Comparison of ENCODE assay signal across 7 cellular contexts in the genomic region with DNA sequence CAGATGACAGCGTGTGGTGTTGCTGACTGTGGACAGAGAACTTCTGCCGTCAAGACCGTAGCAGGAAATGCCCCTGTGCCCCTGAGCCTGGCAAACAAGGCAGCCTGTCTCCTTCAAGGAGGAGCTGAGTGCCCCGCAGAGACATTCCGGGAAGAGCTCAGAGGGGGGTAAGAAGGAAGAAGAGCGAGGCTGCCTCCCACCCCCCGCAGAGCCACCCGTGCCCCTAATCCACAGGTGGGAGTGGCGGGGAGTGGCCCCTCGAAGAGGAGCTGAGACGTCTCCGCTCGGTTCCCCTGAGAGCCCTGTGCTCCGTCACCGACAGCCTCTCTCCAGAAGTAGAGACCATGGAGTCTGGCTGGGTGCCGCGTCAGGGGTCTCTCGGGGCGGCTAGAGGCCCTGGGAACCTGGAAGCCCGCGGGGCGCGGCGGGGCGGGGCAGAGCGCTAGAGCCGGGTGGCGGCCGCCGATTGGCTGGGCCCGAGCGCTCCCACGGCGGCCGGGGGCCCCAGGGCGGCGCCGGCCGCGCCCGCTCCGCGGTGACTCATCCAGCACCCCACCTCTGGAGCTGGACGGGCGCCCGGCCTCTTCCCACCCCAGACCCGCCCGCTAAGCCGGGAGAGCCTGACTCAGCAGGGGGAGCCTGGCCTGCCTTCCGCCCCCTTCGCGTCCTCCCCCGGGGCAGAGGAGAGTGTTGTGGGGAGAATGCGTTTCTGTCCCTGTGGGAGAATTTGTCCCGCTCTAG. TPM values are rescaled to one million over a fixed set of nuclear protein-coding genes. Genes with fewer than 3 reads are reported as not detected.
DNase-seq lines count a peak whose midpoint lies in the region; ATAC-seq and TF ChIP-seq lines count a peak whose summit lies in the region.

No MANE protein-coding gene starts in this region.

- H3K27ac ChIP-seq in endodermal cell (ENCODE audit: low read depth, low read length) (no peak overlapping the region), mesodermal cell (ENCODE audit: low read depth, low read length, severe bottlenecking) (peak overlapping the region; percentile 81)

- H3K4me3 ChIP-seq in endodermal cell (ENCODE audit: low read length) (peak overlapping the region; percentile 68), mesodermal cell (ENCODE audit: extremely low read depth, insufficient read depth, low read length, poor library complexity, severe bottlenecking) (peak overlapping the region; percentile 21)

- no peak for TF ChIP-seq CTCF in endodermal cell (conservative IDR thresholded peaks at IDR 0.05)

- peak overlapping the region; percentile 79 for H3K27ac Mint-ChIP-seq in activated CD8-positive, alpha-beta T cell treated with anti-CD3 and anti-CD28 coated beads, Interleukin-2, amount 10 ng/mL, durations not matched to agents 7 days and 5 days
- H3K27ac Mint-ChIP-seq in endodermal cell: peak overlapping the region; percentile 90

- CTCF ChIA-PET in activated CD8-positive, alpha-beta T cell treated with anti-CD3 and anti-CD28 coated beads, Interleukin-2, amount 10 ng/mL, durations not matched to agents 7 days and 5 days (lab: Charles Lee): interaction anchor here (0.6 to 21.6 kb wide), 13 partner anchors 11 to 717 kb away, joined by 3 to 736 read pairs (median 4); a partner anchor contains a TSS

- no peaks in the 10 kb centered on the region for H3K9me3 Mint-ChIP-seq in activated CD8-positive, alpha-beta T cell treated with anti-CD3 and anti-CD28 coated beads, Interleukin-2, amount 10 ng/mL, durations not matched to agents 7 days and 5 days (ENCODE audit: insufficient read depth)
- H3K9me3 Mint-ChIP-seq in endodermal cell: no peaks in the 10 kb centered on the region

- peaks cover 23% of the 10 kb centered on the region for H3K27me3 ChIP-seq in endodermal cell (ENCODE audit: control insufficient read depth, insufficient read depth, low read length, poor library complexity, severe bottlenecking)

- no peaks in the 10 kb centered on the region for H3K36me3 Mint-ChIP-seq in activated CD8-positive, alpha-beta T cell treated with anti-CD3 and anti-CD28 coated beads, Interleukin-2, amount 10 ng/mL, durations not matched to agents 7 days and 5 days (ENCODE audit: low read depth)
- no peaks in the 10 kb centered on the region for H3K36me3 Mint-ChIP-seq in endodermal cell (ENCODE audit: low read depth)

- ATAC-seq in GM21390 (IDR thresholded peaks at IDR 0.05; ENCODE audit: unreplicated experiment): peak; percentile 51
- ATAC-seq in activated CD8-positive, alpha-beta T cell treated with anti-CD3 and anti-CD28 coated beads, Interleukin-2, amount 10 ng/mL, durations not matched to agents 7 days and 5 days: peak; percentile 88

- WGBS in endodermal cell (ENCODE audit: insufficient coverage in 1 of 2, insufficient read length in 1 of 2), 2 experiments: 14 to 15% methylated on average over 19 to 55 of the region's 55 CpGs
- WGBS in mesodermal cell (ENCODE audit: insufficient coverage in 2 of 2), 2 experiments: 6 to 11% methylated on average over 26 to 44 of the region's 55 CpGs

- peak overlapping the region; percentile 69 for H3K4me3 Mint-ChIP-seq in activated CD8-positive, alpha-beta T cell treated with anti-CD3 and anti-CD28 coated beads, Interleukin-2, amount 10 ng/mL, durations not matched to agents 7 days and 5 days
- H3K4me3 Mint-ChIP-seq in endodermal cell: peak overlapping the region; percentile 57

- H3K9me3 ChIP-seq in endodermal cell (ENCODE audit: control insufficient read depth, low read length) (no peaks in the 10 kb centered on the region), mesodermal cell (ENCODE audit: control insufficient read depth, low read length) (no peaks in the 10 kb centered on the region)

- H3K4me1 ChIP-seq in endodermal cell (ENCODE audit: control insufficient read depth, insufficient read depth, low read length) (no peaks in the 10 kb centered on the region), mesodermal cell (ENCODE audit: control insufficient read depth, insufficient read depth, low read length, poor library complexity, severe bottlenecking) (peaks cover 46% of the 10 kb centered on the region)

- DNase-seq in NCI-H2081 treated with DMSO at 0.1 percent for 48 hours (lab: John Stamatoyannopoulos, UW) (peak; percentile 28), endodermal cell (peak; percentile 90), NCI-H187 (lab: John Stamatoyannopoulos, UW) (no peak)
- peak; percentile 61 for DNase-seq in activated CD8-positive, alpha-beta T cell treated with anti-CD3 and anti-CD28 coated beads, Interleukin-2, amount 10 ng/mL, durations not matched to agents 7 days and 5 days
- DNase-seq in stimulated activated CD8-positive, alpha-beta memory T cell treated with anti-CD3 and anti-CD28 coated beads, Interleukin-4, amount 100 ng/mL, for 48 hours: peak; percentile 70

- no peaks in the 10 kb centered on the region for H3K36me3 ChIP-seq in endodermal cell (ENCODE audit: control insufficient read depth, insufficient read depth, low read length)
- H3K36me3 ChIP-seq in mesodermal cell (ENCODE audit: control insufficient read depth, insufficient read depth, low read length): no peaks in the 10 kb centered on the region

- peak overlapping the region; percentile 38 for H3K9ac ChIP-seq in endodermal cell (ENCODE audit: extremely low read depth, low read length, poor library complexity, severe bottlenecking)

- POLR2A ChIA-PET in activated CD8-positive, alpha-beta T cell treated with anti-CD3 and anti-CD28 coated beads, Interleukin-2, amount 10 ng/mL, durations not matched to agents 7 days and 5 days (lab: Charles Lee): interaction anchor here (0.6 to 1.4 kb wide), 2 partner anchors 225 to 288 kb away, joined by 3 read pairs; no protein-coding TSS in a partner anchor

- H3K27me3 Mint-ChIP-seq in activated CD8-positive, alpha-beta T cell treated with anti-CD3 and anti-CD28 coated beads, Interleukin-2, amount 10 ng/mL, durations not matched to agents 7 days and 5 days (ENCODE audit: low read depth): peaks cover 9% of the 10 kb centered on the region
- H3K27me3 Mint-ChIP-seq in endodermal cell (ENCODE audit: insufficient read depth): peaks cover 37% of the 10 kb centered on the region

- H3K4me1 Mint-ChIP-seq in activated CD8-positive, alpha-beta T cell treated with anti-CD3 and anti-CD28 coated beads, Interleukin-2, amount 10 ng/mL, durations not matched to agents 7 days and 5 days (ENCODE audit: low read depth): peaks cover 23% of the 10 kb centered on the region
- H3K4me1 Mint-ChIP-seq in endodermal cell: peaks cover 12% of the 10 kb centered on the region

RNA-seq across cellular contexts. Expression of a gene that starts 25.2 kb away (rescaled TPM):
- total RNA-seq in activated CD8-positive, alpha-beta T cell treated with anti-CD3 and anti-CD28 coated beads, Interleukin-2, amount 10 ng/mL, durations not matched to agents 7 days and 5 days: not detected
- total RNA-seq in endodermal cell: not detected
- polyA plus RNA-seq in endodermal cell (2013, experiment 1 of 2): not detected
- polyA plus RNA-seq in endodermal cell (2013, experiment 2 of 2): not detected
- polyA plus RNA-seq in mesodermal cell (2013, experiment 1 of 2): not detected
- not detected for polyA plus RNA-seq in mesodermal cell (2013, experiment 2 of 2)

RNA-seq across cellular contexts. Expression of a gene that starts 30.9 kb away (rescaled TPM):
- total RNA-seq in activated CD8-positive, alpha-beta T cell treated with anti-CD3 and anti-CD28 coated beads, Interleukin-2, amount 10 ng/mL, durations not matched to agents 7 days and 5 days: not detected
- 1,000 to 10,000 TPM; 1,663 to 1,920 TPM for total RNA-seq in endodermal cell
- 445 TPM for polyA plus RNA-seq in endodermal cell (2013, experiment 1 of 2)
- polyA plus RNA-seq in endodermal cell (2013, experiment 2 of 2): 561 TPM
- 3,226 TPM for polyA plus RNA-seq in mesodermal cell (2013, experiment 1 of 2)
- polyA plus RNA-seq in mesodermal cell (2013, experiment 2 of 2): 3,108 TPM

RNA-seq across cellular contexts. Expression of a gene that starts 39.9 kb away (rescaled TPM):
- total RNA-seq in activated CD8-positive, alpha-beta T cell treated with anti-CD3 and anti-CD28 coated beads, Interleukin-2, amount 10 ng/mL, durations not matched to agents 7 days and 5 days: not detected
- not detected for total RNA-seq in endodermal cell
- not detected for polyA plus RNA-seq in endodermal cell (2013, experiment 1 of 2)
- not detected for polyA plus RNA-seq in endodermal cell (2013, experiment 2 of 2)
- polyA plus RNA-seq in mesodermal cell (2013, experiment 1 of 2): not detected
- polyA plus RNA-seq in mesodermal cell (2013, experiment 2 of 2): not detected

Comparison
In these comparisons a context has a peak if more than half of its experiments do, and no peak if none do; other contexts are left out.
1. DNase-seq: peak in NCI-H2081 treated with DMSO at 0.1 percent for 48 hours (single experiment), activated CD8-positive, alpha-beta T cell treated with anti-CD3 and anti-CD28 coated beads, Interleukin-2, amount 10 ng/mL, durations not matched to agents 7 days and 5 days (single experiment), endodermal cell (single experiment) and stimulated activated CD8-positive, alpha-beta memory T cell treated with anti-CD3 and anti-CD28 coated beads, Interleukin-4, amount 100 ng/mL, for 48 hours (single experiment); none in NCI-H187 (0 of 2).
2. RNA of a gene that starts 30.9 kb away (total RNA-seq): 1,663 to 1,920 TPM in endodermal cell; not detected in activated CD8-positive, alpha-beta T cell treated with anti-CD3 and anti-CD28 coated beads, Interleukin-2, amount 10 ng/mL, durations not matched to agents 7 days and 5 days; every median in the first group is over 1,000 times any median in the second.